In the genomic region with DNA sequence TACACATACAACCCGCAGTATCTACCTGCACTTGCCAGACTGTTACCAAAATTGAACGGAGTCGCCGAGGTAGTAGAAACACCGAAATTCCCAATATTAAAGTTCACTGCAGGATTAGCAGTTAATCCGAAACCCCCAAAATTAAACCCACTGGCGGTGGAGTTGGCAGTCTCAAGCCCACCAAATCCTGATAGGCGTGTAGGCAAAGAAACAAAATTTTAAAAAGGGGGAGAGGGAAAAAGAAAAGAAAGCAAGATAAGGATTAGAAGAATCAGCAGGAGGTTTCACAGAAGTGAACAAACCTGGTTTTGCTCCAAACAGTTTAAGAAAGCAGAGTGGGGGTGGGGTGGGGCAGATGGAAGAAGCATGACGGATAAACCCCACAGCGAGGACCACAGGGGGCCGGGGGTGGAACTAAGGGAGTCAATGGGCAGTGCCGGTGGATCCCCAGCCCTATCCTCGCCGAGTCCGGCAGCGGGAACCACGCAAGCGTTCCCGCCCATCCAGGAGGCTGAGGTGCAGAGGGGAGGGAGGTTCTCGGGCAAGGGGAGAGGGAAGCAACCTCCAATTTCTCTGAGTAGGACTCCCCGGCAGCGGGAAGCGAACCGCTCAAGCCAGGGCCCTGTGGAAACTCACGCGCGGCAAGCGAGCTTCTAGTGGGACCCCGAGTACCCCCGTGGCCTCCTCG, we compare ENCODE assay signal across 8 cellular contexts. TPM values are rescaled to one million over a fixed set of nuclear protein-coding genes. Genes with fewer than 3 reads are reported as not detected.
DNase-seq lines count a peak whose midpoint lies in the region; ATAC-seq and TF ChIP-seq lines count a peak whose summit lies in the region.

No MANE protein-coding gene starts in this region.

- no peaks in the 10 kb centered on the region for H3K27me3 ChIP-seq in A673 (replicated peaks; ENCODE audit: insufficient read depth, low read depth, low read length, poor library complexity)
- H3K27me3 ChIP-seq in liver (ENCODE audit: control insufficient read depth in 4 of 4, insufficient read depth in 4 of 4, low read length in 3 of 4): no peaks in the 10 kb centered on the region

- peaks cover 12% of the 10 kb centered on the region for H3K36me3 ChIP-seq in A673 (ENCODE audit: insufficient read depth, low read length, poor library complexity, severe bottlenecking)
- H3K36me3 ChIP-seq in liver (ENCODE audit: control insufficient read depth in 4 of 4, insufficient read depth in 3 of 4, low read depth in 1 of 4, low read length in 3 of 4): peaks cover 0 to 7% (median 0%) of the 10 kb centered on the region in 4 donors

- no TSS peak for BruUV-seq in A673 (replicated peaks; lab: Mats Ljungman, UMichigan)

- under 1% methylated on average over 31 of the region's 31 CpGs for WGBS in liver

- peak overlapping the region; percentile 85 for H3K4me3 ChIP-seq in A673 (ENCODE audit: low read depth, low read length, poor library complexity, severe bottlenecking)
- peak overlapping the region; percentile 83 to 100 (median 96) for H3K4me3 ChIP-seq in liver (ENCODE audit: low read depth in 1 of 3, low read length in 3 of 3)

- TF ChIP-seq CTCF in A673 (conservative IDR thresholded peaks at IDR 0.05; ENCODE audit: low read depth, low read length) (no peak), activated B cell treated with CpG ODN at 0.5 μM for 24 hours (IDR thresholded peaks at IDR 0.05) (no peak), liver (IDR thresholded peaks at IDR 0.05; ENCODE audit: low read depth, low read length, missing input control) (no peak)

- CTCF ChIA-PET in A673 (lab: Charles Lee) (no interaction called here), activated B cell treated with CpG ODN at 0.5 μM for 24 hours (lab: Charles Lee) (no interaction called here)

- peaks cover 7% of the 10 kb centered on the region for H3K4me1 ChIP-seq in A673 (ENCODE audit: insufficient read depth, low read length, poor library complexity, severe bottlenecking)
- peaks cover under 1 to 31% (median 26%) of the 10 kb centered on the region in 4 donors for H3K4me1 ChIP-seq in liver (ENCODE audit: control insufficient read depth in 4 of 4, insufficient read depth in 4 of 4, low read length in 3 of 4)

- H3K4me3 Mint-ChIP-seq in activated B cell treated with CpG ODN at 0.5 μM for 24 hours: peak overlapping the region; percentile 98

- peaks cover 33% of the 10 kb centered on the region for H3K4me1 Mint-ChIP-seq in activated B cell treated with CpG ODN at 0.5 μM for 24 hours

- H3K27me3 Mint-ChIP-seq in activated B cell treated with CpG ODN at 0.5 μM for 24 hours: no peaks in the 10 kb centered on the region

- no peaks in the 10 kb centered on the region for H3K9me3 Mint-ChIP-seq in activated B cell treated with CpG ODN at 0.5 μM for 24 hours

- no peak for TF ChIP-seq RAD21 in liver (IDR thresholded peaks at IDR 0.05)

- H3K9me3 ChIP-seq in A673 (ENCODE audit: low read depth, low read length, poor library complexity, severe bottlenecking) (no peaks in the 10 kb centered on the region), liver (ENCODE audit: control insufficient read depth in 4 of 4, low read length in 3 of 4) (no peaks in the 10 kb centered on the region)

- ATAC-seq in GM18511 (IDR thresholded peaks at IDR 0.05; ENCODE audit: unreplicated experiment) (peak; percentile 44), HG03066 (IDR thresholded peaks at IDR 0.05; ENCODE audit: low read depth, unreplicated experiment) (peak; percentile 41), activated B cell treated with CpG ODN at 0.5 μM for 24 hours (ENCODE audit: low read depth) (peak; percentile 26)

- peak overlapping the region; percentile 88 to 99 for H3K9ac ChIP-seq in liver (ENCODE audit: low read depth in 1 of 2, low read length in 2 of 2)

- H3K36me3 Mint-ChIP-seq in activated B cell treated with CpG ODN at 0.5 μM for 24 hours (ENCODE audit: low read depth): peaks cover 19% of the 10 kb centered on the region

- H3K27ac Mint-ChIP-seq in activated B cell treated with CpG ODN at 0.5 μM for 24 hours: peak overlapping the region; percentile 94

- DNase-seq in A673 (ENCODE audit: low spot score): peak; percentile 94
- peak; percentile 85 for DNase-seq in NCI-H2227 (lab: John Stamatoyannopoulos, UW; ENCODE audit: unreplicated experiment)
- DNase-seq in activated B cell treated with CpG ODN at 0.5 μM for 24 hours: no peak
- peak; percentile 79 for DNase-seq in dermis blood vessel endothelial cell
- DNase-seq in stimulated activated CD4-positive, alpha-beta T cell treated with anti-CD3 and anti-CD28 coated beads, TNF-alpha, amount 100 ng/mL, for 4 hours (ENCODE audit: low read depth in 3 of 3): peak in 2 of 3 experiments; percentile 1 to 2

- POLR2A ChIA-PET in A673 (lab: Charles Lee; ENCODE audit: low non-redundant PET): no interaction called here
- POLR2A ChIA-PET in activated B cell treated with CpG ODN at 0.5 μM for 24 hours (lab: Charles Lee): interaction anchor here (1.0 to 2.2 kb wide), 5 partner anchors 8 to 157 kb away, joined by 3 to 6 read pairs (median 4); a partner anchor contains a TSS

- intact Hi-C loops in A673 (cut with micrococcal nuclease; ENCODE audit: unreplicated experiment) (loop anchor here (5.0 kb wide), 1 partner anchor 155 kb away; a partner anchor contains a TSS), activated B cell treated with CpG ODN at 0.5 μM for 24 hours (cut with micrococcal nuclease) (loop anchor here (1.0 to 5.0 kb wide), 8 partner anchors 51 to 1715 kb away; a partner anchor contains a TSS)

- H3K27ac ChIP-seq in A673 (ENCODE audit: low read depth, low read length, poor library complexity, severe bottlenecking): peak overlapping the region; percentile 99
- peak overlapping the region; percentile 83 to 87 for H3K27ac ChIP-seq in liver (ENCODE audit: low read depth in 1 of 2, low read length in 2 of 2)

TF ChIP-seq in liver, 16 proteins besides CTCF, POLR2A, EP300 and RAD21:
- no peak for TF ChIP-seq EGR1 (IDR thresholded peaks at IDR 0.05; ENCODE audit: low read depth in 2 of 2)
- no peak for TF ChIP-seq SP1 (IDR thresholded peaks at IDR 0.05)
- no peak for TF ChIP-seq GABPA (IDR thresholded peaks at IDR 0.05 in 1 of 2, conservative IDR thresholded peaks at IDR 0.05 in 1 of 2)
- no peak for TF ChIP-seq YY1 (IDR thresholded peaks at IDR 0.05)
- TF ChIP-seq HNF4G (IDR thresholded peaks at IDR 0.05): no peak
- no peak for TF ChIP-seq FOXA1 (IDR thresholded peaks at IDR 0.05)
- TF ChIP-seq TAF1 (conservative IDR thresholded peaks at IDR 0.05): no peak
- no peak for TF ChIP-seq NR2F2 (IDR thresholded peaks at IDR 0.05)
- TF ChIP-seq HNF4A (conservative IDR thresholded peaks at IDR 0.05): no peak
- TF ChIP-seq FOXA2 (IDR thresholded peaks at IDR 0.05): no peak
- no peak for TF ChIP-seq RXRA (IDR thresholded peaks at IDR 0.05)
TF ChIP-seq in liver: peak in this region for 0.

RNA-seq across cellular contexts. Expression of a gene that starts 0.6 kb away (rescaled TPM):
- total RNA-seq in A673 (2021): 43.3 and 45.9 TPM in 2 replicates
- 48.1 and 58.9 TPM in 2 replicates for total RNA-seq in activated B cell treated with CpG ODN at 0.5 μM for 24 hours
- total RNA-seq in dermis blood vessel endothelial cell: 59.1 and 64.8 TPM in 2 replicates
- 10 to 100 TPM; 20.2 to 29.3 TPM for total RNA-seq in liver
- polyA plus RNA-seq in liver: 10 to 100 TPM in 1 of 2 donors, 1 to 10 TPM in 1; 8.3 to 12.8 TPM
